8 cellular contexts compared by ENCODE assay signal in genomic region chr14:89378119-89378518, GRCh38. TPM values are rescaled to one million over a fixed set of nuclear protein-coding genes. Genes with fewer than 3 reads are reported as not detected.
A peak's percentile ranks its signal among the peaks of the same experiment; 100 is the strongest.
DNase-seq lines count a peak whose midpoint lies in the region; ATAC-seq and TF ChIP-seq lines count a peak whose summit lies in the region.

No MANE protein-coding gene starts in this region.

- no peaks in the 10 kb centered on the region for H4K20me1 ChIP-seq in PC-9 (ENCODE audit: insufficient read depth)
- H4K20me1 ChIP-seq in OCI-LY7 (ENCODE audit: insufficient read depth, low read length): no peaks in the 10 kb centered on the region

- no peak for TF ChIP-seq POLR2A in body of pancreas (IDR thresholded peaks at IDR 0.05)

- in situ Hi-C loops in brain microvascular endothelial cell (cut with HindIII; ENCODE audit: low pct_ligation_motif_present, low sequenced_read_pairs): no loop called here

- H3K79me2 ChIP-seq in PC-9 (ENCODE audit: low read depth) (no peaks in the 10 kb centered on the region), OCI-LY7 (ENCODE audit: insufficient read depth, low read depth, low read length) (peaks cover 78% of the 10 kb centered on the region; the same call in 1 of the 2 replicates)

- 52 to 59% methylated on average over 5 of the region's 5 CpGs for WGBS in body of pancreas, 2 donors

- ATAC-seq in GM18909 (IDR thresholded peaks at IDR 0.05; ENCODE audit: poor library complexity, unreplicated experiment): peak; percentile 81
- peak; percentile 73 for ATAC-seq in HG03135 (IDR thresholded peaks at IDR 0.05; ENCODE audit: unreplicated experiment)
- ATAC-seq in body of pancreas: no peak

- H3K27ac ChIP-seq in brain microvascular endothelial cell: peak overlapping the region; percentile 64
- H3K27ac ChIP-seq in PC-9: no peak overlapping the region
- H3K27ac ChIP-seq in body of pancreas: no peak overlapping the region
- H3K27ac ChIP-seq in OCI-LY7 (ENCODE audit: low read depth, low read length, poor library complexity, severe bottlenecking): no peak overlapping the region

- H3K27me3 ChIP-seq in brain microvascular endothelial cell (replicated peaks) (no peaks in the 10 kb centered on the region), PC-9 (ENCODE audit: insufficient read depth, low read depth) (peaks cover 10% of the 10 kb centered on the region), body of pancreas (no peaks in the 10 kb centered on the region)

- H3K9me2 ChIP-seq in PC-9 (ENCODE audit: insufficient read depth) (no peaks in the 10 kb centered on the region), OCI-LY7 (ENCODE audit: insufficient read depth, low read length) (no peaks in the 10 kb centered on the region)

- peak; percentile 94 for DNase-seq in brain microvascular endothelial cell
- DNase-seq in renal cortical epithelial cell (ENCODE audit: low read depth): peak; percentile 34
- DNase-seq in PC-9: no peak
- no peak for DNase-seq in body of pancreas
- DNase-seq in DMS114 treated with DMSO at 0.1 percent for 48 hours (lab: John Stamatoyannopoulos, UW; ENCODE audit: unreplicated experiment): no peak
- no peak for DNase-seq in OCI-LY7 (ENCODE audit: low spot score)

- H3K4me3 ChIP-seq in brain microvascular endothelial cell (ENCODE audit: low read depth, low read length) (no peak overlapping the region), PC-9 (no peak overlapping the region), body of pancreas (no peak overlapping the region), OCI-LY7 (ENCODE audit: low read depth, low read length, poor library complexity, severe bottlenecking) (no peak overlapping the region)

- TF ChIP-seq CTCF in brain microvascular endothelial cell (IDR thresholded peaks at IDR 0.05; ENCODE audit: low read depth, low read length, missing control alignments) (no peak), PC-9 (conservative IDR thresholded peaks at IDR 0.05) (no peak), body of pancreas (IDR thresholded peaks at IDR 0.05) (no peak), OCI-LY7 (conservative IDR thresholded peaks at IDR 0.05; ENCODE audit: low read length) (no peak)

- H3K4me2 ChIP-seq in PC-9: no peak overlapping the region
- no peak overlapping the region for H3K4me2 ChIP-seq in OCI-LY7 (ENCODE audit: low read length)

- no peaks in the 10 kb centered on the region for H3K4me1 ChIP-seq in PC-9 (replicated peaks; ENCODE audit: insufficient read depth)
- no peaks in the 10 kb centered on the region for H3K4me1 ChIP-seq in body of pancreas
- H3K4me1 ChIP-seq in OCI-LY7 (ENCODE audit: insufficient read depth, low read length, poor library complexity, severe bottlenecking): peaks cover 33% of the 10 kb centered on the region

- BruUV-seq in PC-9 (replicated peaks; lab: Mats Ljungman, UMichigan) (no TSS peak), OCI-LY7 (replicated peaks; lab: Mats Ljungman, UMichigan) (no TSS peak)

- H2AFZ ChIP-seq in PC-9: no peak overlapping the region
- H2AFZ ChIP-seq in OCI-LY7 (ENCODE audit: low read length): no peak overlapping the region

- no peaks in the 10 kb centered on the region for H3K36me3 ChIP-seq in brain microvascular endothelial cell (replicated peaks)
- no peaks in the 10 kb centered on the region for H3K36me3 ChIP-seq in PC-9 (ENCODE audit: low read depth)
- no peaks in the 10 kb centered on the region for H3K36me3 ChIP-seq in body of pancreas (replicated peaks in 1 of 2; ENCODE audit: insufficient read depth in 1 of 2, low read depth in 2 of 2)
- H3K36me3 ChIP-seq in OCI-LY7 (ENCODE audit: insufficient read depth, low read length): peaks cover 68% of the 10 kb centered on the region

- no peaks in the 10 kb centered on the region for H3F3A ChIP-seq in PC-9 (ENCODE audit: insufficient read depth, low read depth)

- CTCF ChIA-PET in PC-9 (lab: Charles Lee) (no interaction called here), OCI-LY7 (lab: Charles Lee; ENCODE audit: unreplicated experiment) (no interaction called here)

- H3K9me3 ChIP-seq in PC-9 (ENCODE audit: insufficient read depth, low read depth) (no peaks in the 10 kb centered on the region), body of pancreas (no peaks in the 10 kb centered on the region), OCI-LY7 (ENCODE audit: low read length) (peaks cover 53% of the 10 kb centered on the region)

- POLR2A ChIA-PET in PC-9 (lab: Charles Lee; ENCODE audit: unreplicated experiment): no interaction called here
- POLR2A ChIA-PET in OCI-LY7 (lab: Charles Lee): interaction anchor here (0.7 kb wide), 1 partner anchor 12 kb away, joined by 4 read pairs; no protein-coding TSS in a partner anchor

- intact Hi-C loops in PC-9 (cut with micrococcal nuclease; ENCODE audit: unreplicated experiment): no loop called here
- intact Hi-C loops in body of pancreas (cut with DNase I): no loop called here
- intact Hi-C loops in OCI-LY7 (cut with micrococcal nuclease; ENCODE audit: unreplicated experiment): no loop called here

RNA-seq across cellular contexts. Expression of gene FOXN3, which starts 38.9 kb away (rescaled TPM):
- total RNA-seq in renal cortical epithelial cell (4.7 and 13.8 TPM in 2 replicates), PC-9 (2021) (4.2 and 5.3 TPM in 2 replicates), body of pancreas (10 to 100 TPM; 42.3 to 61.6 TPM), OCI-LY7 (2022) (102 and 108 TPM in 2 replicates)
- 54.8 and 77.7 TPM in 2 replicates for total RNA-seq in OCI-LY7 (2014; rRNA removed; shearing (Covaris generic))

Comparison
In these comparisons a context has a peak if more than half of its experiments do, and no peak if none do; other contexts are left out.
1. DNase-seq: peak in brain microvascular endothelial cell (single experiment) and renal cortical epithelial cell (single experiment); none in PC-9 (0 of 2), body of pancreas (0 of 4), DMS114 treated with DMSO at 0.1 percent for 48 hours (single experiment) and OCI-LY7 (single experiment).